19 cellular contexts compared by ENCODE assay signal in genomic region chr9:121836382-121836885, GRCh38.
DNase-seq lines count a peak whose midpoint lies in the region; TF ChIP-seq lines count a peak whose summit lies in the region.
"Had no signal": no experiment of that assay in that cellular context is flagged by ENCODE, and none has a peak within 500 bp of the region (broad histone marks: within the 10 kb centered on the region; RNA-seq: fewer than 3 reads in every experiment).

No MANE protein-coding gene starts in this region.

- peaks cover 2% of the 10 kb centered on the region for H3K36me3 Mint-ChIP-seq in chondrocyte (ENCODE audit: low read depth)
- no peaks in the 10 kb centered on the region for H3K36me3 Mint-ChIP-seq in activated CD4-positive, alpha-beta T cell treated with anti-CD3 and anti-CD28 coated beads, Interleukin-2, amount 10 ng/mL, durations not matched to agents 24 days and 14 days (ENCODE audit: low read depth)
- H3K36me3 Mint-ChIP-seq: CD14-positive monocyte had no signal

- H3K9me3 Mint-ChIP-seq in chondrocyte (ENCODE audit: low read depth): no peaks in the 10 kb centered on the region
- no peaks in the 10 kb centered on the region for H3K9me3 Mint-ChIP-seq in activated CD4-positive, alpha-beta T cell treated with anti-CD3 and anti-CD28 coated beads, Interleukin-2, amount 10 ng/mL, durations not matched to agents 24 days and 14 days
- H3K9me3 Mint-ChIP-seq: CD14-positive monocyte had no signal

- no peak for TF ChIP-seq CTCF in chondrocyte (IDR thresholded peaks at IDR 0.05)
- no peak for TF ChIP-seq CTCF in suprapubic skin (IDR thresholded peaks at IDR 0.05)

- no peaks in the 10 kb centered on the region for H3K27me3 Mint-ChIP-seq in chondrocyte (ENCODE audit: low read depth)
- no peaks in the 10 kb centered on the region for H3K27me3 Mint-ChIP-seq in activated CD4-positive, alpha-beta T cell treated with anti-CD3 and anti-CD28 coated beads, Interleukin-2, amount 10 ng/mL, durations not matched to agents 24 days and 14 days

- no peak overlapping the region for H3K27ac ChIP-seq in suprapubic skin
- H3K27ac ChIP-seq: GM23248, HL-60 had no signal

- intact Hi-C loops in activated CD4-positive, alpha-beta T cell treated with anti-CD3 and anti-CD28 coated beads, Interleukin-2, amount 10 ng/mL, durations not matched to agents 24 days and 14 days (cut with micrococcal nuclease): no loop called here

- H3K4me3 Mint-ChIP-seq in chondrocyte (ENCODE audit: unreplicated experiment): no peak overlapping the region
- H3K4me3 Mint-ChIP-seq in activated CD4-positive, alpha-beta T cell treated with anti-CD3 and anti-CD28 coated beads, Interleukin-2, amount 10 ng/mL, durations not matched to agents 24 days and 14 days: no peak overlapping the region
- H3K4me3 Mint-ChIP-seq: CD14-positive monocyte had no signal

- no peaks in the 10 kb centered on the region for H3K36me3 ChIP-seq in suprapubic skin

- no peak for TF ChIP-seq EP300 in suprapubic skin (IDR thresholded peaks at IDR 0.05)

- TF ChIP-seq POLR2A in suprapubic skin (IDR thresholded peaks at IDR 0.05): no peak

- peak; percentile 35 for DNase-seq in G401 (ENCODE audit: low spot score)
- peak; percentile 20 for DNase-seq in chondrocyte (ENCODE audit: low spot score)
- DNase-seq in mesenteric fat pad (ENCODE audit: low spot score): peak; percentile 43
- peak; percentile 15 to 59 for DNase-seq in suprapubic skin (ENCODE audit: low spot score in 2 of 2)
- no peak for DNase-seq in anterior cingulate cortex (lab: John Stamatoyannopoulos, UW)
- DNase-seq in activated CD4-positive, alpha-beta T cell treated with anti-CD3 and anti-CD28 coated beads, Interleukin-2, amount 10 ng/mL, durations not matched to agents 24 days and 14 days: no peak
- DNase-seq in activated CD4-positive, alpha-beta T cell treated with anti-CD3 and anti-CD28 coated beads for 1 hour: no peak
- DNase-seq: DMS79 treated with DMSO at 0.1 percent for 48 hours, HCEC 1CT, NCI-H1417 treated with DMSO at 0.1 percent for 48 hours, NCI-H187 treated with DMSO at 0.1 percent for 48 hours, NCI-H226, NCI-H524, NCI-H82, OCI-M1, Right ventricle myocardium superior had no signal

- H3K4me3 ChIP-seq in suprapubic skin: no peak overlapping the region
- H3K4me3 ChIP-seq: GM23248 had no signal

- in situ Hi-C loops in G401 (cut with HindIII; ENCODE audit: low sequenced_read_pairs): no loop called here

- H3K27ac Mint-ChIP-seq in chondrocyte (ENCODE audit: unreplicated experiment): no peak overlapping the region
- no peak overlapping the region for H3K27ac Mint-ChIP-seq in activated CD4-positive, alpha-beta T cell treated with anti-CD3 and anti-CD28 coated beads, Interleukin-2, amount 10 ng/mL, durations not matched to agents 24 days and 14 days
- H3K27ac Mint-ChIP-seq: CD14-positive monocyte had no signal

- no peaks in the 10 kb centered on the region for H3K27me3 ChIP-seq in suprapubic skin

- H3K9me3 ChIP-seq in suprapubic skin: no peaks in the 10 kb centered on the region

- H3K4me1 ChIP-seq in suprapubic skin: no peaks in the 10 kb centered on the region

- 92% methylated on average over 3 of the region's 3 CpGs for WGBS in suprapubic skin

- no peaks in the 10 kb centered on the region for H3K4me1 Mint-ChIP-seq in chondrocyte (ENCODE audit: low read depth)
- H3K4me1 Mint-ChIP-seq in activated CD4-positive, alpha-beta T cell treated with anti-CD3 and anti-CD28 coated beads, Interleukin-2, amount 10 ng/mL, durations not matched to agents 24 days and 14 days: no peaks in the 10 kb centered on the region
- H3K4me1 Mint-ChIP-seq: CD14-positive monocyte had no signal

Comparison
In these comparisons a context has a peak if more than half of its experiments do, and no peak if none do; other contexts are left out.
1. DNase-seq: peak in G401 (single experiment), chondrocyte (single experiment), mesenteric fat pad (single experiment) and suprapubic skin (2 of 2); none in anterior cingulate cortex (0 of 58), activated CD4-positive, alpha-beta T cell treated with anti-CD3 and anti-CD28 coated beads, Interleukin-2, amount 10 ng/mL, durations not matched to agents 24 days and 14 days (single experiment) and activated CD4-positive, alpha-beta T cell treated with anti-CD3 and anti-CD28 coated beads for 1 hour (single experiment).